8 cellular contexts compared by ENCODE assay signal in the genomic region with DNA sequence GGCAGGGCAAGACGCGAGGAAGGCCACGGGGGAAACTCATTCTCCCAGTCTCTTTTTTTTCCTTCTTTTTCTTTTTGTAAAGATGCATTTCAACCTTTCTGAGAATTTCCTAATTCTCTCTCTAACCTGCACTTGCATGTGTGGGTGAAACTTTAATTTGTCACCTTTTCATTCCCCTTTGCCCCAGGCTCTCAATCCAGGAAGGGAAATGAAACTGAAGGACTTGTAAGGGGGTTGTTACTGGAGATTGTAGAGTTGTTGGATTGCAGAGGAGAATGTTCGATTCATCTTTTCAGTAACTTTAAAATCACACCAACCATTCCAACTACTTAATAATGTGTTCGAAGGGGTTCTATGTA. TPM values are rescaled to one million over a fixed set of nuclear protein-coding genes. Genes with fewer than 3 reads are reported as not detected.
DNase-seq lines count a peak whose midpoint lies in the region; ATAC-seq, FAIRE-seq and TF ChIP-seq lines count a peak whose summit lies in the region.
"Not testable (repeated sequence)": the region's sequence is repeated elsewhere in the genome, so short reads cannot be mapped to it uniquely, and the experiment has no call there.

No MANE protein-coding gene starts in this region.

- H3K27ac ChIP-seq in Karpas-422 (ENCODE audit: low read length) (peak overlapping the region; percentile 67), SJCRH30 (peak overlapping the region; percentile 98), HepG2 (ENCODE audit: extremely low read length, insufficient read depth, low read length) (peak overlapping the region; percentile 68), pancreas (peak overlapping the region in 3 of 4 donors; percentile 73 to 87 (median 84))

- peak overlapping the region; percentile 59 for H3K4me3 ChIP-seq in Caco-2 (ENCODE audit: low read depth, low read length)
- H3K4me3 ChIP-seq in Karpas-422 (ENCODE audit: low read length), result peak overlapping the region; percentile 82
- H3K4me3 ChIP-seq in SJCRH30, result peak overlapping the region; percentile 100
- H3K4me3 ChIP-seq in epithelial cell of esophagus (ENCODE audit: low read length), result peak overlapping the region; percentile 51
- H3K4me3 ChIP-seq in HepG2 (replicated peaks in 1 of 3; ENCODE audit: insufficient read depth in 1 of 3, low read depth in 2 of 3, low read length in 3 of 3), result peak overlapping the region; percentile 78 to 93 (median 81)
- peak overlapping the region; percentile 48 to 72 (median 65) for H3K4me3 ChIP-seq in pancreas

- H3K4me1 ChIP-seq in Caco-2, SJCRH30: not testable (repeated sequence)
- H3K4me1 ChIP-seq in Karpas-422 (ENCODE audit: low read length) (peaks cover 17% of the 10 kb centered on the region), HepG2 (ENCODE audit: insufficient read depth, low read length) (peaks cover 34% of the 10 kb centered on the region), pancreas (peaks cover 7 to 13% (median 10%) of the 10 kb centered on the region in 3 donors)

- H3K79me2 ChIP-seq in Karpas-422 (ENCODE audit: low read length) (peaks cover 65% of the 10 kb centered on the region), HepG2 (ENCODE audit: insufficient read depth, low read length) (peaks cover 39% of the 10 kb centered on the region)

- peak; percentile 56 for FAIRE-seq in HepG2 (lab: Jason Lieb, UNC)
- FAIRE-seq in pancreas (lab: Jason Lieb, UNC), result peak; percentile 32

- not testable (repeated sequence) for H3K36me3 ChIP-seq in Caco-2 (ENCODE audit: control insufficient read depth, insufficient read depth, low read length); Karpas-422 (ENCODE audit: insufficient read depth, low read length); SJCRH30; HepG2 (replicated peaks in 1 of 2; ENCODE audit: control insufficient read depth in 1 of 2, insufficient read depth in 2 of 2, low read length in 2 of 2); pancreas

- TF ChIP-seq EP300 in HepG2 (IDR thresholded peaks at IDR 0.05; ENCODE audit: low read depth in 2 of 2, low read length in 2 of 2); HepG2 (CRISPR knock-in tag; IDR thresholded peaks at IDR 0.05; ENCODE audit: borderline replicate concordance): not testable (repeated sequence)

- H3K36me3 Mint-ChIP-seq in Caco-2 (ENCODE audit: insufficient read depth, unreplicated experiment), result peaks cover 35% of the 10 kb centered on the region
- H3K36me3 Mint-ChIP-seq in activated naive CD8-positive, alpha-beta T cell treated with anti-CD3 and anti-CD28 coated beads, Interleukin-2, amount 10 ng/mL, durations not matched to agents 7 days and 5 days; type B pancreatic cell: not testable (repeated sequence)

- not testable (repeated sequence) for H3K27me3 Mint-ChIP-seq in Caco-2 (ENCODE audit: insufficient read depth, unreplicated experiment); activated naive CD8-positive, alpha-beta T cell treated with anti-CD3 and anti-CD28 coated beads, Interleukin-2, amount 10 ng/mL, durations not matched to agents 7 days and 5 days; type B pancreatic cell

- under 1% methylated on average over 5 of the region's 5 CpGs for WGBS in HepG2 (ENCODE audit: low lambda C conversion rate)
- 2% methylated on average over 5 of the region's 5 CpGs for WGBS in pancreas, 2 donors

- H2AFZ ChIP-seq in Karpas-422 (ENCODE audit: low read length); HepG2 (ENCODE audit: low read length): not testable (repeated sequence)

- H3K27ac Mint-ChIP-seq in Caco-2 (ENCODE audit: unreplicated experiment) (peak overlapping the region; percentile 95), type B pancreatic cell (peak overlapping the region; percentile 96)
- H3K27ac Mint-ChIP-seq in activated naive CD8-positive, alpha-beta T cell treated with anti-CD3 and anti-CD28 coated beads, Interleukin-2, amount 10 ng/mL, durations not matched to agents 7 days and 5 days, result peak overlapping the region; percentile 93

- not testable (repeated sequence) for H3K9me3 Mint-ChIP-seq in Caco-2 (ENCODE audit: unreplicated experiment); activated naive CD8-positive, alpha-beta T cell treated with anti-CD3 and anti-CD28 coated beads, Interleukin-2, amount 10 ng/mL, durations not matched to agents 7 days and 5 days; type B pancreatic cell

- TF ChIP-seq RAD21 in HepG2 (CRISPR knock-in tag; IDR thresholded peaks at IDR 0.05), result not testable (repeated sequence)

- H3K4me1 Mint-ChIP-seq in Caco-2 (ENCODE audit: low read depth, unreplicated experiment) (peaks cover 13% of the 10 kb centered on the region), type B pancreatic cell (ENCODE audit: unreplicated experiment) (peaks cover 23% of the 10 kb centered on the region)
- H3K4me1 Mint-ChIP-seq in activated naive CD8-positive, alpha-beta T cell treated with anti-CD3 and anti-CD28 coated beads, Interleukin-2, amount 10 ng/mL, durations not matched to agents 7 days and 5 days, result peaks cover 24% of the 10 kb centered on the region

- intact Hi-C loops in Caco-2 (cut with micrococcal nuclease; ENCODE audit: unreplicated experiment), result loop anchor here (10.0 kb wide), 1 partner anchor 55 kb away; the partner anchor contains the start of gene METTL2A
- intact Hi-C loops in HepG2 (cut with micrococcal nuclease; ENCODE audit: unreplicated experiment); pancreas (cut with DNase I): not testable (repeated sequence)

- TF ChIP-seq POLR2A in HepG2 (IDR thresholded peaks at IDR 0.05; ENCODE audit: insufficient read depth in 1 of 2, low read depth in 2 of 2, low read length in 2 of 2), result not testable (repeated sequence)

- not testable (repeated sequence) for ATAC-seq in activated naive CD8-positive, alpha-beta T cell treated with anti-CD3 and anti-CD28 coated beads, Interleukin-2, amount 10 ng/mL, durations not matched to agents 7 days and 5 days (ENCODE audit: low read depth); HepG2
- ATAC-seq in pancreas, result peak in 1 of 4 donors; percentile 4

- BruUV-seq in Caco-2 (replicated peaks; lab: Mats Ljungman, UMichigan) (TSS peak; percentile 35), HepG2 (replicated peaks; lab: Mats Ljungman, UMichigan) (TSS peak; percentile 59)

- H3K9ac ChIP-seq in Karpas-422 (ENCODE audit: low read length) (peak overlapping the region; percentile 78), HepG2 (ENCODE audit: insufficient read depth, low read depth, low read length) (peak overlapping the region; percentile 83)

- TF ChIP-seq CTCF in Caco-2 (IDR thresholded peaks at IDR 0.05; ENCODE audit: insufficient read depth in 1 of 2, low read depth in 1 of 2, low read length in 1 of 2, severe bottlenecking in 1 of 2, unreplicated experiment in 1 of 2); epithelial cell of esophagus (IDR thresholded peaks at IDR 0.05; ENCODE audit: insufficient read depth, low read depth, low read length, missing control alignments); HepG2 (CRISPR knock-in tag; IDR thresholded peaks at IDR 0.05); pancreas (IDR thresholded peaks at IDR 0.05); type B pancreatic cell (conservative IDR thresholded peaks at IDR 0.05): not testable (repeated sequence)

- CTCF ChIA-PET in Caco-2 (lab: Charles Lee); HepG2 (lab: Yijun Ruan, JAX; ENCODE audit: low intra/inter-chr PET ratio, low total read pairs): not testable (repeated sequence)

- H3K9me2 ChIP-seq in Karpas-422 (replicated peaks; ENCODE audit: insufficient read depth, low read length), result not testable (repeated sequence)

- not testable (repeated sequence) for H3K27me3 ChIP-seq in Caco-2 (replicated peaks; ENCODE audit: control insufficient read depth, insufficient read depth, low read length); Karpas-422 (ENCODE audit: low read length); SJCRH30; HepG2 (ENCODE audit: control insufficient read depth in 1 of 2, insufficient read depth in 2 of 2, low read length in 2 of 2); pancreas

- POLR2A ChIA-PET in Caco-2 (lab: Charles Lee); activated naive CD8-positive, alpha-beta T cell treated with anti-CD3 and anti-CD28 coated beads, Interleukin-2, amount 10 ng/mL, durations not matched to agents 7 days and 5 days (lab: Charles Lee); HepG2 (lab: Yijun Ruan, JAX): not testable (repeated sequence)

- in situ Hi-C loops in HepG2 (cut with HindIII; ENCODE audit: extremely low pct_ligation_motif_present, low pct_unique_long_range_greater_than_20kb), result not testable (repeated sequence)

- not testable (repeated sequence) for H3K9me3 ChIP-seq in Caco-2; Karpas-422 (ENCODE audit: low read length); SJCRH30 (replicated peaks); HepG2 (ENCODE audit: low read length); pancreas

- H3K4me2 ChIP-seq in Karpas-422 (ENCODE audit: low read depth, low read length, poor library complexity, severe bottlenecking) (peak overlapping the region; percentile 91), HepG2 (ENCODE audit: low read depth, low read length) (peak overlapping the region; percentile 81)

- not testable (repeated sequence) for DNase-seq in Caco-2; SJCRH30; activated naive CD8-positive, alpha-beta T cell treated with anti-CD3 and anti-CD28 coated beads, Interleukin-2, amount 10 ng/mL, durations not matched to agents 7 days and 5 days; epithelial cell of esophagus (ENCODE audit: low read depth); HepG2 (ENCODE audit: low spot score); pancreas; type B pancreatic cell (ENCODE audit: extremely low spot score, unreplicated experiment)
- peak; percentile 53 for DNase-seq in Karpas-422

- H3K4me3 Mint-ChIP-seq in Caco-2 (ENCODE audit: unreplicated experiment) (peak overlapping the region; percentile 92), type B pancreatic cell (peak overlapping the region; percentile 94)
- peak overlapping the region; percentile 93 for H3K4me3 Mint-ChIP-seq in activated naive CD8-positive, alpha-beta T cell treated with anti-CD3 and anti-CD28 coated beads, Interleukin-2, amount 10 ng/mL, durations not matched to agents 7 days and 5 days

- H4K20me1 ChIP-seq in Karpas-422 (ENCODE audit: insufficient read depth, low read depth, low read length), result not testable (repeated sequence)
- H4K20me1 ChIP-seq in HepG2 (ENCODE audit: insufficient read depth, low read length), result peaks cover 18% of the 10 kb centered on the region; the same call in 1 of the 2 replicates

RNA-seq across cellular contexts. Expression of gene TLK2, which starts 1.2 kb away (rescaled TPM):
- 60.4 and 68.8 TPM in 2 replicates for total RNA-seq in Caco-2 (2022)
- total RNA-seq in Karpas-422 (2014; rRNA removed; shearing (Covaris generic); ENCODE audit: low replicate concordance), result 48.6 and 63.3 TPM in 2 replicates
- 51.0 and 59.5 TPM in 2 replicates for total RNA-seq in SJCRH30 (2014; rRNA removed; shearing (Covaris generic))
- total RNA-seq in activated naive CD8-positive, alpha-beta T cell treated with anti-CD3 and anti-CD28 coated beads, Interleukin-2, amount 10 ng/mL, durations not matched to agents 7 days and 5 days, result 10 to 100 TPM; 47.1 to 59.3 TPM
- total RNA-seq in HepG2 (2016; rRNA removed; fragmentation: Illumina TruSeq; extraction: Trizol), result 58.7 and 64.6 TPM in 2 replicates
- total RNA-seq in HepG2 (2016; cell fraction: cytosol; rRNA removed; fragmentation: Illumina TruSeq; extraction: Trizol; ENCODE audit: low read depth), result 34.5 and 37.0 TPM in 2 replicates
- 57.0 and 69.7 TPM in 2 replicates for total RNA-seq in HepG2 (2016; cell fraction: insoluble cytoplasmic fraction; rRNA removed; fragmentation: Illumina TruSeq; extraction: Trizol)
- total RNA-seq in HepG2 (2016; cell fraction: membrane; rRNA removed; fragmentation: Illumina TruSeq; extraction: Trizol), result 52.6 and 60.1 TPM in 2 replicates
- total RNA-seq in HepG2 (2016; cell fraction: nucleus; rRNA removed; fragmentation: Illumina TruSeq; extraction: Trizol), result 52.2 and 62.5 TPM in 2 replicates
- 58.8 and 60.8 TPM in 2 replicates for polyA plus RNA-seq in HepG2 (2011; rRNA removed)
- polyA plus RNA-seq in HepG2 (2011; cell fraction: cytosol; rRNA removed), result 34.3 and 44.3 TPM in 2 replicates
- 34.8 and 35.7 TPM in 2 replicates for polyA plus RNA-seq in HepG2 (2011; cell fraction: nucleus; rRNA removed)
- 25.7 and 28.6 TPM in 2 replicates for polyA plus RNA-seq in HepG2 (2012)
- polyA plus RNA-seq in HepG2 (2016; cell fraction: cytosol; fragmentation: Illumina TruSeq; extraction: Trizol; ENCODE audit: low read depth), result 8.7 and 9.3 TPM in 2 replicates
- 47.4 and 53.6 TPM in 2 replicates for polyA plus RNA-seq in HepG2 (2016; cell fraction: insoluble cytoplasmic fraction; fragmentation: Illumina TruSeq; extraction: Trizol; ENCODE audit: low read depth)
- 23.7 and 27.0 TPM in 2 replicates for polyA plus RNA-seq in HepG2 (2016; cell fraction: membrane; fragmentation: Illumina TruSeq; extraction: Trizol; ENCODE audit: low read depth)
- polyA plus RNA-seq in HepG2 (2016; cell fraction: nucleus; fragmentation: Illumina TruSeq; extraction: Trizol; ENCODE audit: insufficient read depth, low read depth), result 36.7 and 42.8 TPM in 2 replicates
- polyA minus RNA-seq in HepG2 (2011; rRNA and poly(A)+ RNA removed; ENCODE audit: low replicate concordance), result 105 and 145 TPM in 2 replicates
- polyA minus RNA-seq in HepG2 (2011; cell fraction: cytosol; rRNA and poly(A)+ RNA removed), result 50.6 and 60.3 TPM in 2 replicates
- 101 and 125 TPM in 2 replicates for polyA minus RNA-seq in HepG2 (2011; cell fraction: nucleus; rRNA and poly(A)+ RNA removed)
- total RNA-seq in pancreas, result 10 to 100 TPM; 10.9 to 19.3 (median 13.6) TPM
- polyA plus RNA-seq in pancreas, result 1 to 10 TPM; 6.2 to 9.9 TPM
- total RNA-seq in type B pancreatic cell (ENCODE audit: low replicate concordance), result 38.1 and 53.4 TPM in 2 replicates

RNA-seq across cellular contexts. Expression of gene METTL2A, which starts 56.2 kb away (rescaled TPM):
- total RNA-seq in Caco-2 (2022) (29.6 and 31.4 TPM in 2 replicates), HepG2 (2016; rRNA removed; fragmentation: Illumina TruSeq; extraction: Trizol) (32.3 and 32.7 TPM in 2 replicates), pancreas (10 to 100 TPM in 1 of 6 donors, 1 to 10 TPM in 5; 4.6 to 11.0 (median 8.5) TPM), type B pancreatic cell (ENCODE audit: low replicate concordance) (27.8 and 29.6 TPM in 2 replicates)
- 14.4 and 17.9 TPM in 2 replicates for total RNA-seq in Karpas-422 (2014; rRNA removed; shearing (Covaris generic); ENCODE audit: low replicate concordance)
- total RNA-seq in SJCRH30 (2014; rRNA removed; shearing (Covaris generic)), result 30.1 and 33.8 TPM in 2 replicates
- total RNA-seq in activated naive CD8-positive, alpha-beta T cell treated with anti-CD3 and anti-CD28 coated beads, Interleukin-2, amount 10 ng/mL, durations not matched to agents 7 days and 5 days, result 10 to 100 TPM; 17.7 to 17.8 TPM
- 9.2 and 9.4 TPM in 2 replicates for total RNA-seq in HepG2 (2016; cell fraction: cytosol; rRNA removed; fragmentation: Illumina TruSeq; extraction: Trizol; ENCODE audit: low read depth)
- 32.8 and 37.2 TPM in 2 replicates for total RNA-seq in HepG2 (2016; cell fraction: insoluble cytoplasmic fraction; rRNA removed; fragmentation: Illumina TruSeq; extraction: Trizol)
- 19.0 and 20.4 TPM in 2 replicates for total RNA-seq in HepG2 (2016; cell fraction: membrane; rRNA removed; fragmentation: Illumina TruSeq; extraction: Trizol)
- 18.3 and 25.3 TPM in 2 replicates for total RNA-seq in HepG2 (2016; cell fraction: nucleus; rRNA removed; fragmentation: Illumina TruSeq; extraction: Trizol)
- polyA plus RNA-seq in HepG2 (2011; rRNA removed) (14.1 and 15.6 TPM in 2 replicates), pancreas (1 to 10 TPM; 4.0 to 4.9 TPM)
- polyA plus RNA-seq in HepG2 (2011; cell fraction: cytosol; rRNA removed), result 10.4 and 14.4 TPM in 2 replicates
- 6.6 and 6.8 TPM in 2 replicates for polyA plus RNA-seq in HepG2 (2011; cell fraction: nucleus; rRNA removed)
- polyA plus RNA-seq in HepG2 (2012), result 15.5 and 18.0 TPM in 2 replicates
- polyA plus RNA-seq in HepG2 (2016; cell fraction: cytosol; fragmentation: Illumina TruSeq; extraction: Trizol; ENCODE audit: low read depth), result 10.1 and 10.7 TPM in 2 replicates
- polyA plus RNA-seq in HepG2 (2016; cell fraction: insoluble cytoplasmic fraction; fragmentation: Illumina TruSeq; extraction: Trizol; ENCODE audit: low read depth), result 30.7 and 30.9 TPM in 2 replicates
- 13.5 and 16.4 TPM in 2 replicates for polyA plus RNA-seq in HepG2 (2016; cell fraction: membrane; fragmentation: Illumina TruSeq; extraction: Trizol; ENCODE audit: low read depth)
- 30.0 and 32.5 TPM in 2 replicates for polyA plus RNA-seq in HepG2 (2016; cell fraction: nucleus; fragmentation: Illumina TruSeq; extraction: Trizol; ENCODE audit: insufficient read depth, low read depth)
- polyA minus RNA-seq in HepG2 (2011; rRNA and poly(A)+ RNA removed; ENCODE audit: low replicate concordance), result 10.1 and 17.2 TPM in 2 replicates
- polyA minus RNA-seq in HepG2 (2011; cell fraction: cytosol; rRNA and poly(A)+ RNA removed), result 13.4 and 14.8 TPM in 2 replicates
- polyA minus RNA-seq in HepG2 (2011; cell fraction: nucleus; rRNA and poly(A)+ RNA removed), result 20.7 and 25.7 TPM in 2 replicates
